8 cellular contexts compared by ENCODE assay signal in genomic region chr12:122190842-122191668, GRCh38. TPM values are rescaled to one million over a fixed set of nuclear protein-coding genes. Genes with fewer than 3 reads are reported as not detected.
A peak's percentile ranks its signal among the peaks of the same experiment; 100 is the strongest.
DNase-seq lines count a peak whose midpoint lies in the region; ATAC-seq, FAIRE-seq and TF ChIP-seq lines count a peak whose summit lies in the region.

No MANE protein-coding gene starts in this region.

- H3K27ac ChIP-seq in colonic mucosa, result no peak overlapping the region

- DNase-seq in NCI-H2107 treated with DMSO at 0.1 percent for 48 hours (lab: John Stamatoyannopoulos, UW; ENCODE audit: unreplicated experiment) (peak; percentile 64), colonic mucosa (peak; percentile 84), medulla oblongata (ENCODE audit: extremely low spot score) (peak; percentile 32)
- peak; percentile 46 to 58 for DNase-seq in stimulated activated CD8-positive, alpha-beta memory T cell treated with anti-CD3 and anti-CD28 coated beads, Interleukin-7, amount 100 ng/mL, for 48 hours (ENCODE audit: extremely low read depth in 1 of 2, low read depth in 1 of 2)

- H3K4me3 ChIP-seq in colonic mucosa, result no peak overlapping the region

- peak; percentile 21 for FAIRE-seq in A204.1 (lab: Jason Lieb, UNC)

- no peaks in the 10 kb centered on the region for H3K36me3 ChIP-seq in colonic mucosa

- no peak overlapping the region for H3K9ac ChIP-seq in colonic mucosa (ENCODE audit: low read depth in 2 of 2, low read length in 2 of 2)

- ATAC-seq in activated CD4-positive, CD25-positive, alpha-beta regulatory T cell treated with anti-CD3 and anti-CD28 coated beads, Interleukin-2, amount 50 U/mL, for 24 hours, result peak; percentile 56 to 84
- no peak for ATAC-seq in HG02571 (IDR thresholded peaks at IDR 0.05; ENCODE audit: unreplicated experiment)

- TF ChIP-seq CTCF in GM12873 (IDR thresholded peaks at IDR 0.05; ENCODE audit: insufficient read depth, low read depth, low read length, missing control alignments), result peak; percentile 95
- TF ChIP-seq CTCF in colonic mucosa (IDR thresholded peaks at IDR 0.05), result peak; percentile 86

- no peaks in the 10 kb centered on the region for H3K27me3 ChIP-seq in colonic mucosa

- H3K4me1 ChIP-seq in colonic mucosa, result no peaks in the 10 kb centered on the region

- H3K9me3 ChIP-seq in colonic mucosa, result no peaks in the 10 kb centered on the region

- intact Hi-C loops in colonic mucosa (cut with DNase I), result loop anchor here (5.0 kb wide), 1 partner anchor 139 kb away; no protein-coding TSS in a partner anchor

RNA-seq across cellular contexts. Expression of gene LRRC43, which starts 8.1 kb away (rescaled TPM):
- total RNA-seq in colonic mucosa, result under 1 TPM; 0.53 to 0.57 TPM

RNA-seq across cellular contexts. Expression of gene B3GNT4, which starts 12.5 kb away (rescaled TPM):
- 1 to 10 TPM in 1 of 2 donors, under 1 TPM in 1; 0.69 to 1.7 TPM for total RNA-seq in colonic mucosa

RNA-seq across cellular contexts. Expression of gene IL31, which starts 17.0 kb away (rescaled TPM):
- not detected for total RNA-seq in colonic mucosa

RNA-seq across cellular contexts. Expression of gene DIABLO, which starts 34.8 kb away (rescaled TPM):
- 10 to 100 TPM; 56.6 to 63.1 TPM for total RNA-seq in colonic mucosa

Comparison
In these comparisons a context has a peak if more than half of its experiments do, and no peak if none do; other contexts are left out.
1. DNase-seq: peak in every context shown above with its lines; median percentile 84 in colonic mucosa; 64 in NCI-H2107 treated with DMSO at 0.1 percent for 48 hours; 52 in stimulated activated CD8-positive, alpha-beta memory T cell treated with anti-CD3 and anti-CD28 coated beads, Interleukin-7, amount 100 ng/mL, for 48 hours; 32 in medulla oblongata.